Comparison of ENCODE assay signal across 1 cellular context in genomic region chr1:52533710-52534109, GRCh38.
TF ChIP-seq lines count a peak whose summit lies in the region.

No MANE protein-coding gene starts in this region.

TF ChIP-seq in K562, 482 proteins besides CTCF, POLR2A, EP300 and RAD21:
- TF ChIP-seq, protein P1, sequence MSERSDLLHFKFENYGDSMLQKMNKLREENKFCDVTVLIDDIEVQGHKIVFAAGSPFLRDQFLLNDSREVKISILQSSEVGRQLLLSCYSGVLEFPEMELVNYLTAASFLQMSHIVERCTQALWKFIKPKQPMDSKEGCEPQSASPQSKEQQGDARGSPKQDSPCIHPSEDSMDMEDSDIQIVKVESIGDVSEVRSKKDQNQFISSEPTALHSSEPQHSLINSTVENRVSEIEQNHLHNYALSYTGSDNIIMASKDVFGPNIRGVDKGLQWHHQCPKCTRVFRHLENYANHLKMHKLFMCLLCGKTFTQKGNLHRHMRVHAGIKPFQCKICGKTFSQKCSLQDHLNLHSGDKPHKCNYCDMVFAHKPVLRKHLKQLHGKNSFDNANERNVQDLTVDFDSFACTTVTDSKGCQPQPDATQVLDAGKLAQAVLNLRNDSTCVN (CRISPR knock-in tag; IDR thresholded peaks at IDR 0.05) = no peak
- TF ChIP-seq TRIM24 (IDR thresholded peaks at IDR 0.05) (peak; percentile 35 to 45; a peak in 2 of 4 replicates), KDM1A (IDR thresholded peaks at IDR 0.05) (peak; percentile 23 to 34; a peak in 1 of 4 replicates), CEBPG (CRISPR knock-in tag; IDR thresholded peaks at IDR 0.05) (peak; percentile 70; the same call in 1 of the 2 replicates), CEBPG (tag; conservative IDR thresholded peaks at IDR 0.05 in 1 of 2, IDR thresholded peaks at IDR 0.05 in 1 of 2) (no peak), HDAC3 (IDR thresholded peaks at IDR 0.05; ENCODE audit: borderline replicate concordance, partially characterized antibody) (no peak), CEBPB (tag; IDR thresholded peaks at IDR 0.05) (peak; percentile 75), SMARCE1 (IDR thresholded peaks at IDR 0.05) (no peak), HLTF (IDR thresholded peaks at IDR 0.05) (no peak)
TF ChIP-seq in K562: peak in this region for 4.
